ENCODE assay signal across 22 cellular contexts in genomic region chr9:131146186-131146585, GRCh38.
"Had no signal": no experiment of that assay in that cellular context is flagged by ENCODE, and none has a peak within 500 bp of the region (broad histone marks: within the 10 kb centered on the region; RNA-seq: fewer than 3 reads in every experiment).

No MANE protein-coding gene starts in this region.

- DNase-seq: IMR-90, Kasumi-1, MM.1S, NCI-H1092 treated with DMSO at 0.1 percent for 48 hours, NCI-H1436, NCI-H187, NCI-H2029, NCI-H2081 treated with DMSO at 0.1 percent for 48 hours, NCI-H2171, NCI-H226, NCI-H446, NCI-H510A, NCI-H524 treated with DMSO at 0.1 percent for 48 hours, NCI-H69, NCI-H774, PC-3, SHP77, SK-N-SH had no signal

- H3K9me3 ChIP-seq: SK-N-SH had no signal

- H3K27ac ChIP-seq: KMS-11, RWPE1 had no signal

- ATAC-seq: HepG2, Panc1, PC-3 had no signal
